ENCODE assay signal across 22 cellular contexts in the genomic region with DNA sequence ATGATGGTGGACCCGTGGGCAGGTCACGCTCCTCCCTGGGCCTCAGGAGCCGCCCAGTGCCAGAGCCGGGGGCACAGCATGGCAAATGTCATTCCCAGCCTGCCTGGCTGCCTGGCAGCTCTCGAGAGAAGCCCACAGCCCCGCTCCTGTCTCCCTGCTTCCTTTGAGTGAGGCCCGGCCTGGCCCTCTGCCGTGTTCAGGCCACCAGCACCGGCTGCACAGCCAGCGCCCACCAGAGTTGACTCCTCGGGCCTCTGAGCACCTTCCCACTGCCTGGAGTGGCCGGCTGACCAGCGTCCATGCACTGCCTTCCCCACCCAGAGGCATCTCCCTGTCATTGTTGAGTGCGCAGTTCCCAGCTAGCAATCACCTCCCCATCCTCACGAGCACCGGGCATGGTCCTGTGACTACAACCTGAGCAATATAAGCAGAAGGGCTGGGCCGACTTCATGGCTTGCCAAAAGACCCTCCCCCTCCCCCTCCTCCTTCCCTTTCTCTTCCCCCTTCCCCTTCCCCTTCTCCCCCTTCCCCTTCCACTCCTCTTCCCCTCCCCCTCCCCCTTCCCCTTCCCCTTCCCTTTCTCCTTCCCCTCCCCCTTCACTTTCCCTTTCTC. TPM values are rescaled to one million over a fixed set of nuclear protein-coding genes. Genes with fewer than 3 reads are reported as not detected.
DNase-seq lines count a peak whose midpoint lies in the region; ATAC-seq and TF ChIP-seq lines count a peak whose summit lies in the region.
"Had no signal": no experiment of that assay in that cellular context is flagged by ENCODE, and none has a peak within 500 bp of the region (broad histone marks: within the 10 kb centered on the region; RNA-seq: fewer than 3 reads in every experiment).

No MANE protein-coding gene starts in this region.

- H3K4me3 Mint-ChIP-seq in activated CD8-positive, alpha-beta T cell treated with anti-CD3 and anti-CD28 coated beads, Interleukin-2, amount 10 ng/mL, durations not matched to agents 7 days and 5 days, result no peak overlapping the region
- H3K4me3 Mint-ChIP-seq in activated CD8-positive, alpha-beta T cell treated with anti-CD3 and anti-CD28 coated beads for 36 hours, result no peak overlapping the region
- H3K4me3 Mint-ChIP-seq in endodermal cell, result no peak overlapping the region
- H3K4me3 Mint-ChIP-seq: activated CD4-positive, alpha-beta memory T cell treated with anti-CD3 and anti-CD28 coated beads for 36 hours; activated naive CD8-positive, alpha-beta T cell treated with anti-CD3 and anti-CD28 coated beads, Interleukin-2, amount 50 U/mL, for 24 hours; stimulated activated naive CD8-positive, alpha-beta T cell treated with anti-CD3 and anti-CD28 coated beads, Interleukin-15, Interleukin-2, amounts not matched to agents 100 ng/mL and 50 ng/mL, for 24 hours had no signal

- H2BK5ac ChIP-seq in trophoblast cell (ENCODE audit: low read depth, low read length, poor library complexity), result peak overlapping the region; percentile 23

- peak overlapping the region; percentile 10 for H4K12ac ChIP-seq in trophoblast cell (ENCODE audit: low read depth, low read length)

- intact Hi-C loops in activated CD8-positive, alpha-beta T cell treated with anti-CD3 and anti-CD28 coated beads for 36 hours (cut with micrococcal nuclease), result no loop called here

- H2AK5ac ChIP-seq in trophoblast cell (ENCODE audit: low read length), result peak overlapping the region; percentile 8

- H4K8ac ChIP-seq in trophoblast cell (ENCODE audit: low read depth, low read length), result peak overlapping the region; percentile 47

- peaks cover 8% of the 10 kb centered on the region for H3K4me1 Mint-ChIP-seq in activated CD8-positive, alpha-beta T cell treated with anti-CD3 and anti-CD28 coated beads, Interleukin-2, amount 10 ng/mL, durations not matched to agents 7 days and 5 days (ENCODE audit: low read depth)
- H3K4me1 Mint-ChIP-seq in activated CD8-positive, alpha-beta T cell treated with anti-CD3 and anti-CD28 coated beads for 36 hours (ENCODE audit: low read depth), result peaks cover 4% of the 10 kb centered on the region
- H3K4me1 Mint-ChIP-seq in endodermal cell, result peaks cover 15% of the 10 kb centered on the region

- H3K9me3 ChIP-seq in HEK293 (ENCODE audit: control insufficient read depth, insufficient read depth, low read depth, low read length), result no peaks in the 10 kb centered on the region
- H3K9me3 ChIP-seq in trophoblast cell (ENCODE audit: insufficient read depth, low read depth, low read length), result no peaks in the 10 kb centered on the region
- no peaks in the 10 kb centered on the region for H3K9me3 ChIP-seq in endodermal cell (ENCODE audit: control insufficient read depth, low read length)
- no peaks in the 10 kb centered on the region for H3K9me3 ChIP-seq in BE2C
- H3K9me3 ChIP-seq: prostate gland, tibial artery had no signal

- peak overlapping the region; percentile 65 for H3K14ac ChIP-seq in trophoblast cell (ENCODE audit: low read length)

- H3K4me1 ChIP-seq in HEK293 (ENCODE audit: control insufficient read depth, insufficient read depth, low read length) (peaks cover 3% of the 10 kb centered on the region; the same call in 1 of the 2 replicates), trophoblast cell (ENCODE audit: control insufficient read depth in 1 of 2, insufficient read depth in 2 of 2, low read length in 2 of 2) (peaks cover 34% of the 10 kb centered on the region in 2 experiments), endodermal cell (ENCODE audit: control insufficient read depth, insufficient read depth, low read length) (peaks cover 8% of the 10 kb centered on the region), BE2C (peaks cover 44% of the 10 kb centered on the region)

- H2AFZ ChIP-seq in trophoblast cell (ENCODE audit: insufficient read depth, low read length, poor library complexity), result no peak overlapping the region

- no CpG with 5 or more reads among the region's 17 CpGs for WGBS in trophoblast cell (ENCODE audit: extremely low coverage, insufficient coverage, insufficient read length)
- 89 to 92% methylated on average over 10 to 17 of the region's 17 CpGs for WGBS in endodermal cell (ENCODE audit: insufficient coverage in 1 of 2, insufficient read length in 1 of 2), 2 experiments

- H3K9ac ChIP-seq in trophoblast cell (ENCODE audit: low read length) (no peak overlapping the region), endodermal cell (ENCODE audit: extremely low read depth, low read length, poor library complexity, severe bottlenecking) (no peak overlapping the region)

- POLR2A ChIA-PET in activated CD8-positive, alpha-beta T cell treated with anti-CD3 and anti-CD28 coated beads, Interleukin-2, amount 10 ng/mL, durations not matched to agents 7 days and 5 days (lab: Charles Lee), result interaction anchor here (0.6 kb wide), 1 partner anchor 183 kb away, joined by 3 read pairs; no protein-coding TSS in a partner anchor
- POLR2A ChIA-PET in activated CD8-positive, alpha-beta T cell treated with anti-CD3 and anti-CD28 coated beads for 36 hours (lab: Charles Lee), result no interaction called here
- POLR2A ChIA-PET in HEK293 (lab: Yijun Ruan, JAX), result interaction anchor here (1.0 to 1.8 kb wide), 4 partner anchors 12 to 88 kb away, joined by 3 to 7 read pairs (median 4); a partner anchor contains a TSS

- ATAC-seq in activated CD8-positive, alpha-beta T cell treated with anti-CD3 and anti-CD28 coated beads, Interleukin-2, amount 10 ng/mL, durations not matched to agents 7 days and 5 days, result peak; percentile 12
- ATAC-seq in activated CD8-positive, alpha-beta T cell treated with anti-CD3 and anti-CD28 coated beads for 36 hours, result no peak
- ATAC-seq: activated naive CD8-positive, alpha-beta T cell treated with anti-CD3 and anti-CD28 coated beads, Interleukin-2, amount 50 U/mL, for 24 hours; GM12878 had no signal

- no peaks in the 10 kb centered on the region for H3K36me3 Mint-ChIP-seq in activated CD8-positive, alpha-beta T cell treated with anti-CD3 and anti-CD28 coated beads, Interleukin-2, amount 10 ng/mL, durations not matched to agents 7 days and 5 days (ENCODE audit: low read depth)
- no peaks in the 10 kb centered on the region for H3K36me3 Mint-ChIP-seq in activated CD8-positive, alpha-beta T cell treated with anti-CD3 and anti-CD28 coated beads for 36 hours (ENCODE audit: low read depth)
- H3K36me3 Mint-ChIP-seq in endodermal cell (ENCODE audit: low read depth), result no peaks in the 10 kb centered on the region
- H3K36me3 Mint-ChIP-seq: activated CD4-positive, alpha-beta memory T cell treated with anti-CD3 and anti-CD28 coated beads for 36 hours; CD8-positive, alpha-beta memory T cell had no signal

- H3K4ac ChIP-seq in trophoblast cell (ENCODE audit: low read depth, low read length), result peak overlapping the region; percentile 55

- H3K79me2 ChIP-seq in trophoblast cell (ENCODE audit: control insufficient read depth, insufficient read depth, low read length, poor library complexity), result peaks cover 3% of the 10 kb centered on the region

- H3K27ac Mint-ChIP-seq in activated CD8-positive, alpha-beta T cell treated with anti-CD3 and anti-CD28 coated beads, Interleukin-2, amount 10 ng/mL, durations not matched to agents 7 days and 5 days, result no peak overlapping the region
- no peak overlapping the region for H3K27ac Mint-ChIP-seq in activated CD8-positive, alpha-beta T cell treated with anti-CD3 and anti-CD28 coated beads for 36 hours
- H3K27ac Mint-ChIP-seq in endodermal cell, result no peak overlapping the region
- H3K27ac Mint-ChIP-seq: activated CD4-positive, alpha-beta memory T cell treated with anti-CD3 and anti-CD28 coated beads for 36 hours; activated naive CD8-positive, alpha-beta T cell treated with anti-CD3 and anti-CD28 coated beads, Interleukin-2, amount 50 U/mL, for 24 hours; stimulated activated naive CD8-positive, alpha-beta T cell treated with anti-CD3 and anti-CD28 coated beads, Interleukin-15, Interleukin-2, amounts not matched to agents 100 ng/mL and 50 ng/mL, for 24 hours had no signal

- H3K27me3 ChIP-seq in trophoblast cell (ENCODE audit: insufficient read depth, low read length) (no peaks in the 10 kb centered on the region), endodermal cell (ENCODE audit: control insufficient read depth, insufficient read depth, low read length, poor library complexity, severe bottlenecking) (no peaks in the 10 kb centered on the region), BE2C (no peaks in the 10 kb centered on the region)

- H3K79me1 ChIP-seq in trophoblast cell (ENCODE audit: low read length), result peaks cover 35% of the 10 kb centered on the region

- H3K27me3 Mint-ChIP-seq in activated CD8-positive, alpha-beta T cell treated with anti-CD3 and anti-CD28 coated beads, Interleukin-2, amount 10 ng/mL, durations not matched to agents 7 days and 5 days (ENCODE audit: low read depth), result no peaks in the 10 kb centered on the region
- H3K27me3 Mint-ChIP-seq in activated CD8-positive, alpha-beta T cell treated with anti-CD3 and anti-CD28 coated beads for 36 hours, result peaks cover 3% of the 10 kb centered on the region
- H3K27me3 Mint-ChIP-seq in endodermal cell (ENCODE audit: insufficient read depth), result no peaks in the 10 kb centered on the region

- peak overlapping the region; percentile 87 for H4K91ac ChIP-seq in trophoblast cell (ENCODE audit: low read depth, low read length)

- no peak overlapping the region for H3K23ac ChIP-seq in trophoblast cell (ENCODE audit: low read length)

- H3K4me2 ChIP-seq in trophoblast cell (ENCODE audit: low read length), result no peak overlapping the region

- no peaks in the 10 kb centered on the region for H3K9me3 Mint-ChIP-seq in activated CD8-positive, alpha-beta T cell treated with anti-CD3 and anti-CD28 coated beads, Interleukin-2, amount 10 ng/mL, durations not matched to agents 7 days and 5 days (ENCODE audit: insufficient read depth)
- H3K9me3 Mint-ChIP-seq in activated CD8-positive, alpha-beta T cell treated with anti-CD3 and anti-CD28 coated beads for 36 hours, result no peaks in the 10 kb centered on the region
- no peaks in the 10 kb centered on the region for H3K9me3 Mint-ChIP-seq in endodermal cell
- H3K9me3 Mint-ChIP-seq: activated CD4-positive, alpha-beta memory T cell treated with anti-CD3 and anti-CD28 coated beads for 36 hours; activated naive CD8-positive, alpha-beta T cell treated with anti-CD3 and anti-CD28 coated beads, Interleukin-2, amount 50 U/mL, for 24 hours; CD8-positive, alpha-beta memory T cell; stimulated activated naive CD8-positive, alpha-beta T cell treated with anti-CD3 and anti-CD28 coated beads, Interleukin-15, Interleukin-2, amounts not matched to agents 100 ng/mL and 50 ng/mL, for 24 hours had no signal

- CTCF ChIA-PET in activated CD8-positive, alpha-beta T cell treated with anti-CD3 and anti-CD28 coated beads, Interleukin-2, amount 10 ng/mL, durations not matched to agents 7 days and 5 days (lab: Charles Lee), result interaction anchor here (0.6 kb wide), 1 partner anchor 294 kb away, joined by 3 read pairs; no protein-coding TSS in a partner anchor
- CTCF ChIA-PET in activated CD8-positive, alpha-beta T cell treated with anti-CD3 and anti-CD28 coated beads for 36 hours (lab: Charles Lee), result interaction anchor here (1.2 kb wide), 1 partner anchor 178 kb away, joined by 3 read pairs; no protein-coding TSS in a partner anchor
- CTCF ChIA-PET in HEK293 (lab: Yijun Ruan, JAX), result interaction anchor here (0.6 to 1.2 kb wide), 4 partner anchors 16 to 167 kb away, joined by 3 read pairs; no protein-coding TSS in a partner anchor

- TF ChIP-seq CTCF in activated CD8-positive, alpha-beta T cell treated with anti-CD3 and anti-CD28 coated beads for 36 hours (IDR thresholded peaks at IDR 0.05), result no peak
- TF ChIP-seq CTCF in HEK293 (tag by site-specific recombination; IDR thresholded peaks at IDR 0.05), result no peak
- TF ChIP-seq CTCF in endodermal cell (conservative IDR thresholded peaks at IDR 0.05), result no peak
- no peak for TF ChIP-seq CTCF in BE2C (IDR thresholded peaks at IDR 0.05; ENCODE audit: low read depth, low read length)

- H3K36me3 ChIP-seq in HEK293 (ENCODE audit: control insufficient read depth in 2 of 2, insufficient read depth in 1 of 2, low read length in 2 of 2) (no peaks in the 10 kb centered on the region), trophoblast cell (ENCODE audit: control insufficient read depth in 1 of 2, insufficient read depth in 2 of 2, low read length in 2 of 2) (no peaks in the 10 kb centered on the region), endodermal cell (ENCODE audit: control insufficient read depth, insufficient read depth, low read length) (no peaks in the 10 kb centered on the region), BE2C (no peaks in the 10 kb centered on the region)
- H3K36me3 ChIP-seq: prostate gland, tibial artery had no signal

- peak overlapping the region; percentile 75 for H2BK120ac ChIP-seq in trophoblast cell (ENCODE audit: insufficient read depth, low read length, poor library complexity)

- peak overlapping the region; percentile 28; the same call in 1 of the 2 replicates for H3K27ac ChIP-seq in HEK293 (ENCODE audit: extremely low read depth, low read depth, low read length)
- no peak overlapping the region for H3K27ac ChIP-seq in trophoblast cell (ENCODE audit: low read depth, low read length)
- no peak overlapping the region for H3K27ac ChIP-seq in endodermal cell (ENCODE audit: low read depth, low read length)
- H3K27ac ChIP-seq: prostate gland, tibial artery had no signal

- no peak overlapping the region for H3K4me3 ChIP-seq in HEK293 (ENCODE audit: low read depth, low read length)
- H3K4me3 ChIP-seq in trophoblast cell (ENCODE audit: low read depth, low read length), result no peak overlapping the region
- no peak overlapping the region for H3K4me3 ChIP-seq in endodermal cell (ENCODE audit: low read length)
- H3K4me3 ChIP-seq in BE2C (ENCODE audit: low read depth, low read length), result no peak overlapping the region
- H3K4me3 ChIP-seq: GM12878, prostate gland, tibial artery had no signal

- no peak for DNase-seq in activated CD8-positive, alpha-beta T cell treated with anti-CD3 and anti-CD28 coated beads, Interleukin-2, amount 10 ng/mL, durations not matched to agents 7 days and 5 days
- DNase-seq in activated CD8-positive, alpha-beta T cell treated with anti-CD3 and anti-CD28 coated beads for 36 hours, result no peak
- peak; percentile 18 for DNase-seq in SKM-1 treated with dmso at 0.1 percent for 144 hours (lab: John Stamatoyannopoulos, UW; ENCODE audit: unreplicated experiment)
- no peak for DNase-seq in trophoblast cell
- no peak for DNase-seq in NCI-H2081 treated with DMSO at 0.1 percent for 48 hours (lab: John Stamatoyannopoulos, UW)
- DNase-seq in endodermal cell, result no peak
- no peak for DNase-seq in BE2C
- DNase-seq: activated CD4-positive, alpha-beta memory T cell treated with anti-CD3 and anti-CD28 coated beads for 36 hours; activated CD4-positive, CD25-positive, alpha-beta regulatory T cell; activated gamma-delta T cell; activated naive CD8-positive, alpha-beta T cell treated with anti-CD3 and anti-CD28 coated beads, Interleukin-2, amount 50 U/mL, for 24 hours; CD8-positive, alpha-beta memory T cell; DND-41; H9; kidney glomerular epithelial cell; NCI-H1436 treated with DMSO at 0.1 percent for 48 hours; NCI-H526 treated with DMSO at 0.1 percent for 48 hours; tibial artery had no signal

- H2BK12ac ChIP-seq in trophoblast cell (ENCODE audit: low read length), result peak overlapping the region; percentile 74

- H3K18ac ChIP-seq in trophoblast cell (ENCODE audit: low read length), result no peak overlapping the region

RNA-seq across cellular contexts. Expression of a gene that starts 11.9 kb away (rescaled TPM):
- 10 to 100 TPM; 78.5 to 83.5 TPM for total RNA-seq in activated CD8-positive, alpha-beta T cell treated with anti-CD3 and anti-CD28 coated beads, Interleukin-2, amount 10 ng/mL, durations not matched to agents 7 days and 5 days
- 10 to 100 TPM; 42.7 to 45.4 TPM for total RNA-seq in activated CD8-positive, alpha-beta T cell treated with anti-CD3 and anti-CD28 coated beads for 36 hours
- 35.9 and 39.2 TPM in 2 replicates for polyA plus RNA-seq in trophoblast cell (2013)
- total RNA-seq in endodermal cell, result 10 to 100 TPM; 60.2 to 90.3 TPM
- polyA plus RNA-seq in endodermal cell (2013, experiment 1 of 2), result 30.6 TPM
- polyA plus RNA-seq in endodermal cell (2013, experiment 2 of 2), result 33.5 TPM
- polyA plus RNA-seq in BE2C (2012; ENCODE audit: insufficient read depth, insufficient read length, low read depth), result 41.2 TPM
